10 cellular contexts compared by ENCODE assay signal in genomic region chr12:19299765-19300164, GRCh38.
A peak's percentile ranks its signal among the peaks of the same experiment; 100 is the strongest.
DNase-seq lines count a peak whose midpoint lies in the region; ATAC-seq and TF ChIP-seq lines count a peak whose summit lies in the region.
"Had no signal": no experiment of that assay in that cellular context is flagged by ENCODE, and none has a peak within 500 bp of the region (broad histone marks: within the 10 kb centered on the region; RNA-seq: fewer than 3 reads in every experiment).

No MANE protein-coding gene starts in this region.

- peaks cover 23% of the 10 kb centered on the region for H3K36me3 Mint-ChIP-seq in type B pancreatic cell
- H3K36me3 Mint-ChIP-seq: T-cell had no signal

- TF ChIP-seq CTCF in type B pancreatic cell (conservative IDR thresholded peaks at IDR 0.05): no peak

- H3K9me3 Mint-ChIP-seq in type B pancreatic cell: no peaks in the 10 kb centered on the region
- H3K9me3 Mint-ChIP-seq: T-cell had no signal

- DNase-seq in Kasumi-1 (lab: John Stamatoyannopoulos, UW): peak; percentile 40 to 41
- DNase-seq in iPS-NIHi11 (ENCODE audit: low spot score): peak; percentile 36
- no peak for DNase-seq in type B pancreatic cell (ENCODE audit: extremely low spot score, unreplicated experiment)
- no peak for DNase-seq in activated CD4-positive, alpha-beta T cell treated with anti-CD3 and anti-CD28 coated beads for 4 hours
- no peak for DNase-seq in HCEC 1CT
- DNase-seq in CD1c-positive myeloid dendritic cell (ENCODE audit: extremely low spot score): no peak
- DNase-seq: NK-92 treated with Interleukin-12 subunit alpha and Interleukin-12 subunit beta, amount 100 ng/mL, for 24 hours; T-cell had no signal

- no peaks in the 10 kb centered on the region for H3K4me1 Mint-ChIP-seq in type B pancreatic cell (ENCODE audit: unreplicated experiment)
- H3K4me1 Mint-ChIP-seq: T-cell had no signal

- H3K4me3 Mint-ChIP-seq in type B pancreatic cell: no peak overlapping the region
- H3K4me3 Mint-ChIP-seq: T-cell had no signal

- no peaks in the 10 kb centered on the region for H3K27me3 Mint-ChIP-seq in type B pancreatic cell
- H3K27me3 Mint-ChIP-seq: T-cell had no signal

- H3K27ac Mint-ChIP-seq in type B pancreatic cell: peak overlapping the region; percentile 4
- H3K27ac Mint-ChIP-seq: T-cell had no signal

- peak; percentile 21; the same call in 1 of the 3 replicates for ATAC-seq in SK-N-SH treated with all-trans-retinoic acid at 6 μM for 48 hours
- ATAC-seq: GM12878, T-cell had no signal

TF ChIP-seq in SK-N-SH treated with all-trans-retinoic acid at 6 μM for 48 hours, 23 proteins besides CTCF, POLR2A, EP300 and RAD21:
- no peak for TF ChIP-seq ISL1 (CRISPR knock-in tag; IDR thresholded peaks at IDR 0.05)
- TF ChIP-seq ZNF70 (CRISPR knock-in tag; IDR thresholded peaks at IDR 0.05): no peak
- no peak for TF ChIP-seq POU6F1 (CRISPR knock-in tag; IDR thresholded peaks at IDR 0.05; ENCODE audit: borderline replicate concordance, low read depth)
- TF ChIP-seq CSDC2 (CRISPR knock-in tag; IDR thresholded peaks at IDR 0.05): no peak
- no peak for TF ChIP-seq ZC3H10 (CRISPR knock-in tag; IDR thresholded peaks at IDR 0.05)
- TF ChIP-seq ZFP3 (CRISPR knock-in tag; IDR thresholded peaks at IDR 0.05): no peak
- TF ChIP-seq, protein P1, sequence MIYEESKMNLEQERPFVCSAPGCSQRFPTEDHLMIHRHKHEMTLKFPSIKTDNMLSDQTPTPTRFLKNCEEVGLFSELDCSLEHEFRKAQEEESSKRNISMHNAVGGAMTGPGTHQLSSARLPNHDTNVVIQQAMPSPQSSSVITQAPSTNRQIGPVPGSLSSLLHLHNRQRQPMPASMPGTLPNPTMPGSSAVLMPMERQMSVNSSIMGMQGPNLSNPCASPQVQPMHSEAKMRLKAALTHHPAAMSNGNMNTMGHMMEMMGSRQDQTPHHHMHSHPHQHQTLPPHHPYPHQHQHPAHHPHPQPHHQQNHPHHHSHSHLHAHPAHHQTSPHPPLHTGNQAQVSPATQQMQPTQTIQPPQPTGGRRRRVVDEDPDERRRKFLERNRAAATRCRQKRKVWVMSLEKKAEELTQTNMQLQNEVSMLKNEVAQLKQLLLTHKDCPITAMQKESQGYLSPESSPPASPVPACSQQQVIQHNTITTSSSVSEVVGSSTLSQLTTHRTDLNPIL (CRISPR knock-in tag; IDR thresholded peaks at IDR 0.05; ENCODE audit: low read depth): no peak
- no peak for TF ChIP-seq PATZ1 (CRISPR knock-in tag; IDR thresholded peaks at IDR 0.05; ENCODE audit: borderline replicate concordance)
- TF ChIP-seq CSRNP3 (CRISPR knock-in tag; IDR thresholded peaks at IDR 0.05): no peak
- no peak for TF ChIP-seq SNAI2 (CRISPR knock-in tag; IDR thresholded peaks at IDR 0.05)
- TF ChIP-seq PPARA (CRISPR knock-in tag; IDR thresholded peaks at IDR 0.05; ENCODE audit: borderline replicate concordance): no peak
- TF ChIP-seq TOX (CRISPR knock-in tag; IDR thresholded peaks at IDR 0.05; ENCODE audit: borderline replicate concordance): no peak
- no peak for TF ChIP-seq RARB (CRISPR knock-in tag; IDR thresholded peaks at IDR 0.05)
- no peak for TF ChIP-seq ZFP30 (CRISPR knock-in tag; IDR thresholded peaks at IDR 0.05)
- no peak for TF ChIP-seq ZNF8 (CRISPR knock-in tag; IDR thresholded peaks at IDR 0.05)

Comparison
In these comparisons a context has a peak if more than half of its experiments do, and no peak if none do; other contexts are left out.
1. DNase-seq: peak in Kasumi-1 (2 of 2) and iPS-NIHi11 (single experiment); none in type B pancreatic cell (single experiment), activated CD4-positive, alpha-beta T cell treated with anti-CD3 and anti-CD28 coated beads for 4 hours (0 of 2), HCEC 1CT (single experiment) and CD1c-positive myeloid dendritic cell (single experiment).